Comparison of ENCODE assay signal across 1 cellular context in the genomic region with DNA sequence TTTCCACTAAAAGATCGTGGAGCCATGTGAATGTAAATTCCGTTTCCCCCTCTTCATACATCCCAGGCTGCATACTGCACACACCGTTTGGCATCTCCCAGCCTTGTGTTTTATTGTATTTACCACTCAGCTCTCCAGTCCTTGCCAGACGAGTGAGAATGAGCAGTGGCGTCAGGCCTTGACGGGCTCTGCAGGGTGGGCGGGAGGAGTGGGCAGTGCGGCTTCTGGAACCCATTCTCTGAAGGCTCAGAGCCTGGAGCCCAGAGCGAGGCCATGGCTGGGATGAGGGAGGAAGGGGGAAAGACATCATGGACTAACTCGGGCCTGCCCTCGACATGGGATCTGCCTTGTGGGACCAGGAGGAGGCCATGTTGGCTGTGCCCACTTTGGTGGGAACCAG.
TF ChIP-seq lines count a peak whose summit lies in the region.

No MANE protein-coding gene starts in this region.

TF ChIP-seq in HCT116, 20 proteins besides CTCF, POLR2A, EP300 and RAD21:
- no peak for TF ChIP-seq CBX3 (IDR thresholded peaks at IDR 0.05; ENCODE audit: low read depth)
- TF ChIP-seq SP1 (IDR thresholded peaks at IDR 0.05; ENCODE audit: low read depth): no peak
- no peak for TF ChIP-seq ZNF274 (IDR thresholded peaks at IDR 0.05; ENCODE audit: low read depth, low read length)
- TF ChIP-seq YY1 (IDR thresholded peaks at IDR 0.05; ENCODE audit: extremely low read depth, insufficient replicate concordance, low read depth, low read length): no peak
- TF ChIP-seq, protein P1, sequence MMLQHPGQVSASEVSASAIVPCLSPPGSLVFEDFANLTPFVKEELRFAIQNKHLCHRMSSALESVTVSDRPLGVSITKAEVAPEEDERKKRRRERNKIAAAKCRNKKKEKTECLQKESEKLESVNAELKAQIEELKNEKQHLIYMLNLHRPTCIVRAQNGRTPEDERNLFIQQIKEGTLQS (IDR thresholded peaks at IDR 0.05): no peak
- TF ChIP-seq ELF1 (IDR thresholded peaks at IDR 0.05; ENCODE audit: borderline replicate concordance, low read depth): no peak
- TF ChIP-seq ZBTB33 (IDR thresholded peaks at IDR 0.05; ENCODE audit: extremely low read depth, insufficient replicate concordance, low read length): no peak
- no peak for TF ChIP-seq ZFX (IDR thresholded peaks at IDR 0.05)
- TF ChIP-seq SRF (IDR thresholded peaks at IDR 0.05; ENCODE audit: low read depth): no peak
- no peak for TF ChIP-seq JUND (IDR thresholded peaks at IDR 0.05)
- no peak for TF ChIP-seq SIN3A (IDR thresholded peaks at IDR 0.05; ENCODE audit: low read depth)
- no peak for TF ChIP-seq CEBPB (IDR thresholded peaks at IDR 0.05; ENCODE audit: low read depth)
- no peak for TF ChIP-seq MAX (IDR thresholded peaks at IDR 0.05)
- TF ChIP-seq EZH2phosphoT487 (IDR thresholded peaks at IDR 0.05; ENCODE audit: borderline replicate concordance): no peak
- TF ChIP-seq POLR2AphosphoS5 (IDR thresholded peaks at IDR 0.05; ENCODE audit: low read depth, low read length): no peak
- TF ChIP-seq, protein P2, sequence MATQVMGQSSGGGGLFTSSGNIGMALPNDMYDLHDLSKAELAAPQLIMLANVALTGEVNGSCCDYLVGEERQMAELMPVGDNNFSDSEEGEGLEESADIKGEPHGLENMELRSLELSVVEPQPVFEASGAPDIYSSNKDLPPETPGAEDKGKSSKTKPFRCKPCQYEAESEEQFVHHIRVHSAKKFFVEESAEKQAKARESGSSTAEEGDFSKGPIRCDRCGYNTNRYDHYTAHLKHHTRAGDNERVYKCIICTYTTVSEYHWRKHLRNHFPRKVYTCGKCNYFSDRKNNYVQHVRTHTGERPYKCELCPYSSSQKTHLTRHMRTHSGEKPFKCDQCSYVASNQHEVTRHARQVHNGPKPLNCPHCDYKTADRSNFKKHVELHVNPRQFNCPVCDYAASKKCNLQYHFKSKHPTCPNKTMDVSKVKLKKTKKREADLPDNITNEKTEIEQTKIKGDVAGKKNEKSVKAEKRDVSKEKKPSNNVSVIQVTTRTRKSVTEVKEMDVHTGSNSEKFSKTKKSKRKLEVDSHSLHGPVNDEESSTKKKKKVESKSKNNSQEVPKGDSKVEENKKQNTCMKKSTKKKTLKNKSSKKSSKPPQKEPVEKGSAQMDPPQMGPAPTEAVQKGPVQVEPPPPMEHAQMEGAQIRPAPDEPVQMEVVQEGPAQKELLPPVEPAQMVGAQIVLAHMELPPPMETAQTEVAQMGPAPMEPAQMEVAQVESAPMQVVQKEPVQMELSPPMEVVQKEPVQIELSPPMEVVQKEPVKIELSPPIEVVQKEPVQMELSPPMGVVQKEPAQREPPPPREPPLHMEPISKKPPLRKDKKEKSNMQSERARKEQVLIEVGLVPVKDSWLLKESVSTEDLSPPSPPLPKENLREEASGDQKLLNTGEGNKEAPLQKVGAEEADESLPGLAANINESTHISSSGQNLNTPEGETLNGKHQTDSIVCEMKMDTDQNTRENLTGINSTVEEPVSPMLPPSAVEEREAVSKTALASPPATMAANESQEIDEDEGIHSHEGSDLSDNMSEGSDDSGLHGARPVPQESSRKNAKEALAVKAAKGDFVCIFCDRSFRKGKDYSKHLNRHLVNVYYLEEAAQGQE (IDR thresholded peaks at IDR 0.05; ENCODE audit: low read depth): no peak
- no peak for TF ChIP-seq FOSL1 (IDR thresholded peaks at IDR 0.05; ENCODE audit: low read depth)
